Comparison of ENCODE assay signal across 8 cellular contexts in genomic region chr7:134432296-134433152, GRCh38. TPM values are rescaled to one million over a fixed set of nuclear protein-coding genes. Genes with fewer than 3 reads are reported as not detected.
A peak's percentile ranks its signal among the peaks of the same experiment; 100 is the strongest.
DNase-seq lines count a peak whose midpoint lies in the region; ATAC-seq and TF ChIP-seq lines count a peak whose summit lies in the region.

No MANE protein-coding gene starts in this region.

- H3K27ac ChIP-seq in adrenal gland (peak overlapping the region; percentile 55 to 93 (median 79)), heart right ventricle (peak overlapping the region; percentile 11 to 87 (median 80))

- 4 to 5% (median 4%) methylated on average over 20 to 31 of the region's 31 CpGs for WGBS in adrenal gland, 4 donors
- 3 to 6% methylated on average over 31 of the region's 31 CpGs for WGBS in heart right ventricle, 2 donors

- intact Hi-C loops in adrenal gland (cut with DNase I) (loop anchor here in 1 of 2 donors (2.0 kb wide), 2 partner anchors 80 to 174 kb away; no protein-coding TSS in a partner anchor), heart right ventricle (cut with DNase I) (loop anchor here (1.0 to 10.0 kb wide), 10 partner anchors 78 to 175 kb away; partner anchors contain the start of gene AKR1B15 (in 4 of the 10)), posterior cingulate gyrus (cut with DNase I) (loop anchor here (1.0 to 2.0 kb wide), 2 partner anchors 82 to 174 kb away; no protein-coding TSS in a partner anchor)

- H3K27me3 ChIP-seq in adrenal gland (no peaks in the 10 kb centered on the region), heart right ventricle (no peaks in the 10 kb centered on the region)

- ATAC-seq in HG02623 (IDR thresholded peaks at IDR 0.05; ENCODE audit: unreplicated experiment) (peak; percentile 92), heart right ventricle (peak; percentile 97 to 99 (median 98))

- no peaks in the 10 kb centered on the region for H3K27me3 Mint-ChIP-seq in type B pancreatic cell

- H3K36me3 ChIP-seq in adrenal gland (replicated peaks in 1 of 2) (no peaks in the 10 kb centered on the region), heart right ventricle (no peaks in the 10 kb centered on the region)

- no peaks in the 10 kb centered on the region for H3K9me3 ChIP-seq in adrenal gland (replicated peaks in 1 of 3)
- peaks cover 0 to 2% (median 0%) of the 10 kb centered on the region in 11 donors for H3K9me3 ChIP-seq in heart right ventricle

- no peaks in the 10 kb centered on the region for H3K9me3 Mint-ChIP-seq in type B pancreatic cell

- peak overlapping the region; percentile 88 for H3K4me3 Mint-ChIP-seq in type B pancreatic cell

- H3K27ac Mint-ChIP-seq in type B pancreatic cell: peak overlapping the region; percentile 82

- H3K4me3 ChIP-seq in GM12864 (ENCODE audit: low read depth, low read length) (peak overlapping the region; percentile 45), adrenal gland (peak overlapping the region in 2 of 4 donors; percentile 20 to 33), heart right ventricle (peak overlapping the region in 9 of 10 donors; percentile 20 to 59 (median 45))

- DNase-seq in GM12864 (ENCODE audit: low read depth) (peak; percentile 80), NCI-H1092 treated with DMSO at 0.1 percent for 48 hours (lab: John Stamatoyannopoulos, UW) (peak; percentile 96), SW480 (ENCODE audit: low spot score) (peak; percentile 94), adrenal gland (peak; percentile 83 to 94 (median 92)), heart right ventricle (peak; percentile 82 to 87), posterior cingulate gyrus (peak; percentile 50 to 95 (median 73)), type B pancreatic cell (ENCODE audit: extremely low spot score, unreplicated experiment) (peak; percentile 76)

- H3K4me1 ChIP-seq in adrenal gland (replicated peaks in 1 of 2) (peaks cover 14% of the 10 kb centered on the region in 2 donors), heart right ventricle (peaks cover 0 to 17% (median 6%) of the 10 kb centered on the region in 9 donors)

- peaks cover 11% of the 10 kb centered on the region for H3K4me1 Mint-ChIP-seq in type B pancreatic cell (ENCODE audit: unreplicated experiment)

- peaks cover under 1% of the 10 kb centered on the region for H3K36me3 Mint-ChIP-seq in type B pancreatic cell

- TF ChIP-seq CTCF in GM12864 (IDR thresholded peaks at IDR 0.05; ENCODE audit: low read depth, low read length, missing control alignments) (peak; percentile 67), adrenal gland (IDR thresholded peaks at IDR 0.05) (peak; percentile 69 to 99 (median 92)), heart right ventricle (IDR thresholded peaks at IDR 0.05) (peak; percentile 29 to 88 (median 79)), type B pancreatic cell (conservative IDR thresholded peaks at IDR 0.05) (peak; percentile 92)

- TF ChIP-seq POLR2A in adrenal gland (IDR thresholded peaks at IDR 0.05): peak in 1 of 2 donors; percentile 71

RNA-seq across cellular contexts. Expression of gene AKR1B1, which starts 26.4 kb away (rescaled TPM):
- 1,000 to 10,000 TPM; 1,560 to 4,669 (median 4,059) TPM for total RNA-seq in adrenal gland
- 1,000 to 10,000 TPM; 1,140 to 3,530 (median 1,408) TPM for polyA plus RNA-seq in adrenal gland
- 100 to 1,000 TPM; 128 to 231 (median 181) TPM for total RNA-seq in heart right ventricle
- 100 to 1,000 TPM in 1 of 2 donors, 10 to 100 TPM in 1; 96.6 to 317 TPM for polyA plus RNA-seq in heart right ventricle
- 78.4 and 138 TPM in 2 replicates for total RNA-seq in type B pancreatic cell (ENCODE audit: low replicate concordance)

Comparison
In these comparisons a context has a peak if more than half of its experiments do, and no peak if none do; other contexts are left out.
1. RNA of gene AKR1B1, which starts 26.4 kb away (total RNA-seq): 1,560 to 4,669 TPM in adrenal gland; 128 to 231 TPM in heart right ventricle and 78.4 to 138 TPM in type B pancreatic cell; every median in the first group is over 4 times any median in the second.
2. Peak in every context shown above with its lines, with median percentiles within 50 percentile points of each other: DNase-seq and CTCF ChIP-seq.